Comparison of ENCODE assay signal across 29 cellular contexts in genomic region chr5:51397996-51398395, GRCh38. TPM values are rescaled to one million over a fixed set of nuclear protein-coding genes. Genes with fewer than 3 reads are reported as not detected.
DNase-seq lines count a peak whose midpoint lies in the region; ATAC-seq and TF ChIP-seq lines count a peak whose summit lies in the region.
"Had no signal": no experiment of that assay in that cellular context is flagged by ENCODE, and none has a peak within 500 bp of the region (broad histone marks: within the 10 kb centered on the region; RNA-seq: fewer than 3 reads in every experiment).

No MANE protein-coding gene starts in this region.

- H3K27me3 ChIP-seq in A673 (replicated peaks; ENCODE audit: insufficient read depth, low read depth, low read length, poor library complexity) (no peaks in the 10 kb centered on the region), HUES6 (ENCODE audit: control insufficient read depth, insufficient read depth, low read length) (peaks cover 96% of the 10 kb centered on the region), neural cell (ENCODE audit: insufficient read depth, low read depth, low read length) (peaks cover 81% of the 10 kb centered on the region)
- H3K27me3 ChIP-seq: body of pancreas had no signal

- no peak for TF ChIP-seq RAD21 in neural cell (conservative IDR thresholded peaks at IDR 0.05)

- intact Hi-C loops in A673 (cut with micrococcal nuclease; ENCODE audit: unreplicated experiment), result no loop called here

- no peak for ATAC-seq in GM18870 (IDR thresholded peaks at IDR 0.05; ENCODE audit: unreplicated experiment)
- no peak for ATAC-seq in HG02588 (IDR thresholded peaks at IDR 0.05; ENCODE audit: unreplicated experiment)
- ATAC-seq: activated CD4-positive, alpha-beta T cell treated with anti-CD3 and anti-CD28 coated beads for 36 hours; activated CD8-positive, alpha-beta T cell treated with anti-CD3 and anti-CD28 coated beads, Interleukin-2, amount 10 ng/mL, durations not matched to agents 7 days and 5 days; body of pancreas; natural killer cell treated with Interleukin-12 subunit alpha and Interleukin-12 subunit beta and Interleukin-15 and Interleukin-18, amount 100 ng/mL, for 72 hours; stimulated activated naive B cell treated with anti-CD40 and anti-IgM and Interleukin-4, amounts not matched to agents 10 μg/mL and 1 μg/mL and 100 μg/mL, for 72 hours had no signal

- peaks cover 9% of the 10 kb centered on the region for H3K9me3 Mint-ChIP-seq in glutamatergic neuron (ENCODE audit: unreplicated experiment)

- TF ChIP-seq CTCF in A673 (conservative IDR thresholded peaks at IDR 0.05; ENCODE audit: low read depth, low read length), result no peak
- TF ChIP-seq CTCF in glutamatergic neuron (IDR thresholded peaks at IDR 0.05; ENCODE audit: partially characterized antibody, unreplicated experiment), result no peak
- TF ChIP-seq CTCF in neural cell (IDR thresholded peaks at IDR 0.05; ENCODE audit: poor library complexity, severe bottlenecking), result no peak

- H3K4me1 Mint-ChIP-seq in glutamatergic neuron (ENCODE audit: low read depth, unreplicated experiment), result peaks cover 49% of the 10 kb centered on the region
- H3K4me1 Mint-ChIP-seq: activated CD4-positive, alpha-beta T cell treated with anti-CD3 and anti-CD28 coated beads for 36 hours; CD4-positive, alpha-beta memory T cell; stimulated activated naive B cell treated with anti-CD40 and anti-IgM and Interleukin-4, amounts not matched to agents 10 μg/mL and 1 μg/mL and 100 μg/mL, for 72 hours had no signal

- H3K9me2 ChIP-seq in neural cell (ENCODE audit: insufficient read depth, low read length), result no peaks in the 10 kb centered on the region

- no TSS peak for BruUV-seq in A673 (replicated peaks; lab: Mats Ljungman, UMichigan)

- H3K36me3 ChIP-seq in A673 (ENCODE audit: insufficient read depth, low read length, poor library complexity, severe bottlenecking) (peaks cover 9% of the 10 kb centered on the region), HUES6 (ENCODE audit: control insufficient read depth, insufficient read depth, low read length) (no peaks in the 10 kb centered on the region), neural cell (ENCODE audit: insufficient read depth, low read length) (peaks cover 9% of the 10 kb centered on the region)
- H3K36me3 ChIP-seq: left ventricle myocardium inferior, suprapubic skin had no signal

- CTCF ChIA-PET in A673 (lab: Charles Lee), result no interaction called here

- H3K4me3 Mint-ChIP-seq in glutamatergic neuron (ENCODE audit: unreplicated experiment), result peak overlapping the region; percentile 72
- H3K4me3 Mint-ChIP-seq: activated CD4-positive, alpha-beta T cell treated with anti-CD3 and anti-CD28 coated beads for 36 hours; activated CD8-positive, alpha-beta T cell treated with anti-CD3 and anti-CD28 coated beads, Interleukin-2, amount 10 ng/mL, durations not matched to agents 7 days and 5 days; activated naive CD4-positive, alpha-beta T cell treated with anti-CD3 and anti-CD28 coated beads for 36 hours; CD4-positive, alpha-beta memory T cell; natural killer cell treated with Interleukin-12 subunit alpha and Interleukin-12 subunit beta and Interleukin-15 and Interleukin-18, amount 100 ng/mL, for 72 hours; stimulated activated naive B cell treated with anti-CD40 and anti-IgM and Interleukin-4, amounts not matched to agents 10 μg/mL and 1 μg/mL and 100 μg/mL, for 72 hours had no signal

- H2AFZ ChIP-seq in neural cell (ENCODE audit: low read depth, low read length), result no peak overlapping the region

- no peak overlapping the region for H3K9ac ChIP-seq in HUES6 (ENCODE audit: low read length)
- H3K9ac ChIP-seq in neural cell (ENCODE audit: low read length), result no peak overlapping the region
- H3K9ac ChIP-seq: KMS-11 had no signal

- H3K27me3 Mint-ChIP-seq in glutamatergic neuron (ENCODE audit: unreplicated experiment), result peaks cover 20% of the 10 kb centered on the region

- H4K20me1 ChIP-seq in neural cell (ENCODE audit: insufficient read depth), result no peaks in the 10 kb centered on the region

- no peak overlapping the region for H3K4me2 ChIP-seq in neural cell (ENCODE audit: low read length)
- H3K4me2 ChIP-seq: KMS-11 had no signal

- H3K79me2 ChIP-seq in neural cell (replicated peaks; ENCODE audit: insufficient read depth, low read length), result peaks cover 36% of the 10 kb centered on the region

- H3F3A ChIP-seq in neural cell (ENCODE audit: insufficient read depth, low read length, poor library complexity, severe bottlenecking), result no peaks in the 10 kb centered on the region

- POLR2A ChIA-PET in A673 (lab: Charles Lee; ENCODE audit: low non-redundant PET), result no interaction called here

- H3K9me3 ChIP-seq in A673 (ENCODE audit: low read depth, low read length, poor library complexity, severe bottlenecking), result no peaks in the 10 kb centered on the region
- no peaks in the 10 kb centered on the region for H3K9me3 ChIP-seq in HUES6 (ENCODE audit: control insufficient read depth, insufficient read depth, low read depth, low read length)
- H3K9me3 ChIP-seq in neural cell (ENCODE audit: low read length), result no peaks in the 10 kb centered on the region
- H3K9me3 ChIP-seq: body of pancreas, left ventricle myocardium inferior, suprapubic skin had no signal

- H3K4me1 ChIP-seq in A673 (ENCODE audit: insufficient read depth, low read length, poor library complexity, severe bottlenecking) (peaks cover 17% of the 10 kb centered on the region), HUES6 (ENCODE audit: control insufficient read depth, insufficient read depth, low read length) (peaks cover 64% of the 10 kb centered on the region)

- H3K36me3 Mint-ChIP-seq in glutamatergic neuron (ENCODE audit: unreplicated experiment), result peaks cover 7% of the 10 kb centered on the region
- H3K36me3 Mint-ChIP-seq: CD4-positive, alpha-beta memory T cell; stimulated activated naive B cell treated with anti-CD40 and anti-IgM and Interleukin-4, amounts not matched to agents 10 μg/mL and 1 μg/mL and 100 μg/mL, for 72 hours had no signal

- no peak overlapping the region for H3K27ac Mint-ChIP-seq in glutamatergic neuron (ENCODE audit: unreplicated experiment)
- H3K27ac Mint-ChIP-seq: activated CD4-positive, alpha-beta T cell treated with anti-CD3 and anti-CD28 coated beads for 36 hours; activated CD8-positive, alpha-beta T cell treated with anti-CD3 and anti-CD28 coated beads, Interleukin-2, amount 10 ng/mL, durations not matched to agents 7 days and 5 days; activated naive CD4-positive, alpha-beta T cell treated with anti-CD3 and anti-CD28 coated beads for 36 hours; CD4-positive, alpha-beta memory T cell; natural killer cell treated with Interleukin-12 subunit alpha and Interleukin-12 subunit beta and Interleukin-15 and Interleukin-18, amount 100 ng/mL, for 72 hours; stimulated activated naive B cell treated with anti-CD40 and anti-IgM and Interleukin-4, amounts not matched to agents 10 μg/mL and 1 μg/mL and 100 μg/mL, for 72 hours had no signal

- DNase-seq in A673 (ENCODE audit: low spot score) (no peak), glutamatergic neuron (peak; percentile 52), germinal center (ENCODE audit: low spot score) (no peak), T1000 (lab: John Stamatoyannopoulos, UW) (no peak)
- DNase-seq: activated CD4-positive, alpha-beta T cell treated with anti-CD3 and anti-CD28 coated beads for 36 hours; activated CD8-positive, alpha-beta T cell treated with anti-CD3 and anti-CD28 coated beads, Interleukin-2, amount 10 ng/mL, durations not matched to agents 7 days and 5 days; activated naive CD4-positive, alpha-beta T cell treated with anti-CD3 and anti-CD28 coated beads for 36 hours; body of pancreas; CD4-positive, alpha-beta memory T cell; cerebellar nuclear complex; dermis blood vessel endothelial cell; H7; left ventricle myocardium inferior; MM.1S; NCI-H1105 treated with DMSO at 0.1 percent for 48 hours; NCI-H187 treated with DMSO at 0.1 percent for 48 hours; NCI-H2227 treated with DMSO at 0.1 percent for 48 hours; NCI-H69; Right ventricle myocardium superior; stimulated activated naive B cell treated with anti-CD40 and anti-IgM and Interleukin-4, amounts not matched to agents 10 μg/mL and 1 μg/mL and 100 μg/mL, for 72 hours had no signal

- peak overlapping the region; percentile 14 for H3K4me3 ChIP-seq in A673 (ENCODE audit: low read depth, low read length, poor library complexity, severe bottlenecking)
- peak overlapping the region; percentile 53; the same call in 1 of the 2 replicates for H3K4me3 ChIP-seq in HUES6 (ENCODE audit: low read depth, low read length)
- no peak overlapping the region for H3K4me3 ChIP-seq in neural cell (ENCODE audit: low read length)
- H3K4me3 ChIP-seq: body of pancreas, left ventricle myocardium inferior, suprapubic skin had no signal

- no peak for TF ChIP-seq EP300 in neural cell (conservative IDR thresholded peaks at IDR 0.05; ENCODE audit: poor library complexity, severe bottlenecking)

- no peak overlapping the region for H3K27ac ChIP-seq in A673 (ENCODE audit: low read depth, low read length, poor library complexity, severe bottlenecking)
- H3K27ac ChIP-seq in HUES6 (ENCODE audit: low read depth, low read length), result no peak overlapping the region
- no peak overlapping the region for H3K27ac ChIP-seq in neural cell (ENCODE audit: low read length)
- H3K27ac ChIP-seq: body of pancreas, KMS-11, left ventricle myocardium inferior, suprapubic skin had no signal

RNA-seq across cellular contexts. Expression of gene ISL1, which starts 14.7 kb away (rescaled TPM):
- 11.1 and 11.8 TPM in 2 replicates for total RNA-seq in A673 (2021)
- 152 TPM for total RNA-seq in glutamatergic neuron (ENCODE audit: unreplicated experiment)
- polyA plus RNA-seq in neural cell, result 27.6 and 33.6 TPM in 2 replicates
- polyA minus RNA-seq in neural cell, result 47.5 and 49.4 TPM in 2 replicates
- total RNA-seq: activated CD4-positive, alpha-beta T cell treated with anti-CD3 and anti-CD28 coated beads for 36 hours; activated CD8-positive, alpha-beta T cell treated with anti-CD3 and anti-CD28 coated beads, Interleukin-2, amount 10 ng/mL, durations not matched to agents 7 days and 5 days; activated naive CD4-positive, alpha-beta T cell treated with anti-CD3 and anti-CD28 coated beads for 36 hours; CD4-positive, alpha-beta memory T cell; dermis blood vessel endothelial cell; left ventricle myocardium inferior; natural killer cell treated with Interleukin-12 subunit alpha and Interleukin-12 subunit beta and Interleukin-15 and Interleukin-18, amount 100 ng/mL, for 72 hours; osteocyte; Right ventricle myocardium superior; T-helper 2 cell treated with Interferon-gamma antibody and Interleukin-4, amounts not matched to agents 100 ng/mL and 5 ng/mL, for 36 hours had no signal
- polyA plus RNA-seq: CD4-positive, alpha-beta memory T cell had no signal

Comparison
In these comparisons a context has a peak if more than half of its experiments do, and no peak if none do; other contexts are left out.
1. RNA of gene ISL1, which starts 14.7 kb away (total RNA-seq): 152 TPM in glutamatergic neuron (single experiment); 11.1 to 11.8 TPM in A673; every median in the first group is over 10 times any median in the second.